ENCODE assay signal across 13 cellular contexts in genomic region chr1:221963742-221964141, GRCh38.
DNase-seq lines count a peak whose midpoint lies in the region; ATAC-seq and TF ChIP-seq lines count a peak whose summit lies in the region.
"Had no signal": no experiment of that assay in that cellular context is flagged by ENCODE, and none has a peak within 500 bp of the region (broad histone marks: within the 10 kb centered on the region; RNA-seq: fewer than 3 reads in every experiment).

No MANE protein-coding gene starts in this region.

- peaks cover 21% of the 10 kb centered on the region for H3K4me1 Mint-ChIP-seq in activated CD8-positive, alpha-beta T cell treated with anti-CD3 and anti-CD28 coated beads, Interleukin-2, amount 10 ng/mL, durations not matched to agents 7 days and 5 days (ENCODE audit: low read depth)

- no peaks in the 10 kb centered on the region for H3F3A ChIP-seq in PC-3 (ENCODE audit: low read length, unreplicated experiment)

- no peaks in the 10 kb centered on the region for H3K27me3 ChIP-seq in PC-3 (ENCODE audit: low read length)
- H3K27me3 ChIP-seq in right cardiac atrium (ENCODE audit: control insufficient read depth, insufficient read depth) = no peaks in the 10 kb centered on the region
- no peaks in the 10 kb centered on the region for H3K27me3 ChIP-seq in right atrium auricular region

- DNase-seq in GM03348 (ENCODE audit: low spot score) (peak; percentile 9), PC-3 (peak; percentile 49), fibroblast of mammary gland (ENCODE audit: low read depth) (peak; percentile 22), omental fat pad (ENCODE audit: low spot score) (no peak), right cardiac atrium (no peak), right atrium auricular region (ENCODE audit: low spot score) (no peak)
- no peak for DNase-seq in activated CD8-positive, alpha-beta T cell treated with anti-CD3 and anti-CD28 coated beads, Interleukin-2, amount 10 ng/mL, durations not matched to agents 7 days and 5 days
- DNase-seq: CD8-positive, alpha-beta memory T cell; DMS79; NCI-H1105 treated with DMSO at 0.1 percent for 48 hours; NCI-H187; NCI-H226; NCI-H524 treated with DMSO at 0.1 percent for 48 hours had no signal

- H3K4me2 ChIP-seq in PC-3 (ENCODE audit: low read length) = peak overlapping the region; percentile 1

- H3K4me1 ChIP-seq in PC-3 (ENCODE audit: insufficient read depth, low read length) (peaks cover 59% of the 10 kb centered on the region), right cardiac atrium (ENCODE audit: control insufficient read depth, insufficient read depth, low read length) (no peaks in the 10 kb centered on the region), right atrium auricular region (no peaks in the 10 kb centered on the region)

- POLR2A ChIA-PET in PC-3 (lab: Charles Lee; ENCODE audit: unreplicated experiment) = no interaction called here
- POLR2A ChIA-PET in activated CD8-positive, alpha-beta T cell treated with anti-CD3 and anti-CD28 coated beads, Interleukin-2, amount 10 ng/mL, durations not matched to agents 7 days and 5 days (lab: Charles Lee) = no interaction called here

- H3K79me2 ChIP-seq in PC-3 (ENCODE audit: low read length) = no peaks in the 10 kb centered on the region

- H3K4me3 ChIP-seq in PC-3 (ENCODE audit: low read length) (no peak overlapping the region), fibroblast of mammary gland (ENCODE audit: control insufficient read depth, low read depth, low read length) (no peak overlapping the region), right cardiac atrium (ENCODE audit: low read length) (no peak overlapping the region), right atrium auricular region (no peak overlapping the region)

- H3K9me3 Mint-ChIP-seq in activated CD8-positive, alpha-beta T cell treated with anti-CD3 and anti-CD28 coated beads, Interleukin-2, amount 10 ng/mL, durations not matched to agents 7 days and 5 days (ENCODE audit: insufficient read depth) = no peaks in the 10 kb centered on the region
- H3K9me3 Mint-ChIP-seq: CD8-positive, alpha-beta memory T cell had no signal

- no peak overlapping the region for H3K9ac ChIP-seq in PC-3 (ENCODE audit: low read length)

- no TSS peak for BruUV-seq in PC-3 (replicated peaks; lab: Mats Ljungman, UMichigan)

- intact Hi-C loops in PC-3 (cut with micrococcal nuclease) (loop anchor here (2.0 to 10.0 kb wide), 4 partner anchors 37 to 349 kb away; partner anchors contain the start of gene DUSP10), right cardiac atrium (cut with DNase I) (no loop called here)

- no peaks in the 10 kb centered on the region for H3K27me3 Mint-ChIP-seq in activated CD8-positive, alpha-beta T cell treated with anti-CD3 and anti-CD28 coated beads, Interleukin-2, amount 10 ng/mL, durations not matched to agents 7 days and 5 days (ENCODE audit: low read depth)
- H3K27me3 Mint-ChIP-seq: CD8-positive, alpha-beta memory T cell had no signal

- peak overlapping the region; percentile 3 for H3K27ac ChIP-seq in PC-3 (ENCODE audit: low read length)
- no peak overlapping the region for H3K27ac ChIP-seq in right cardiac atrium (ENCODE audit: low read length)
- no peak overlapping the region for H3K27ac ChIP-seq in right atrium auricular region

- no peaks in the 10 kb centered on the region for H4K20me1 ChIP-seq in PC-3 (ENCODE audit: low read length)

- no peak overlapping the region for H2AFZ ChIP-seq in PC-3 (ENCODE audit: low read length)

- H3K36me3 ChIP-seq in PC-3 (ENCODE audit: low read depth, low read length) = no peaks in the 10 kb centered on the region
- no peaks in the 10 kb centered on the region for H3K36me3 ChIP-seq in right atrium auricular region

- CTCF ChIA-PET in PC-3 (lab: Charles Lee) = no interaction called here
- CTCF ChIA-PET in activated CD8-positive, alpha-beta T cell treated with anti-CD3 and anti-CD28 coated beads, Interleukin-2, amount 10 ng/mL, durations not matched to agents 7 days and 5 days (lab: Charles Lee) = no interaction called here

- no peak overlapping the region for H3K4me3 Mint-ChIP-seq in activated CD8-positive, alpha-beta T cell treated with anti-CD3 and anti-CD28 coated beads, Interleukin-2, amount 10 ng/mL, durations not matched to agents 7 days and 5 days
- H3K4me3 Mint-ChIP-seq: CD8-positive, alpha-beta memory T cell had no signal

- no peak for ATAC-seq in PC-3
- ATAC-seq in activated CD8-positive, alpha-beta T cell treated with anti-CD3 and anti-CD28 coated beads, Interleukin-2, amount 10 ng/mL, durations not matched to agents 7 days and 5 days = no peak
- no peak for ATAC-seq in omental fat pad (ENCODE audit: low FRiP score)
- no peak for ATAC-seq in right cardiac atrium

- TF ChIP-seq CTCF in PC-3 (conservative IDR thresholded peaks at IDR 0.05; ENCODE audit: low read depth, low read length) = no peak
- no peak for TF ChIP-seq CTCF in fibroblast of mammary gland (conservative IDR thresholded peaks at IDR 0.05; ENCODE audit: control insufficient read depth, insufficient read depth, low read depth, low read length)
- no peak for TF ChIP-seq CTCF in omental fat pad (IDR thresholded peaks at IDR 0.05)
- no peak for TF ChIP-seq CTCF in right atrium auricular region (IDR thresholded peaks at IDR 0.05)

- WGBS in right cardiac atrium = 82% methylated on average over 1 of the region's 1 CpG

- no peaks in the 10 kb centered on the region for H3K9me2 ChIP-seq in PC-3 (replicated peaks; ENCODE audit: low read length)

- no peaks in the 10 kb centered on the region for H3K9me3 ChIP-seq in PC-3 (ENCODE audit: low read length)
- H3K9me3 ChIP-seq in right cardiac atrium (ENCODE audit: control insufficient read depth, low read length) = no peaks in the 10 kb centered on the region
- no peaks in the 10 kb centered on the region for H3K9me3 ChIP-seq in right atrium auricular region

- no peaks in the 10 kb centered on the region for H3K36me3 Mint-ChIP-seq in activated CD8-positive, alpha-beta T cell treated with anti-CD3 and anti-CD28 coated beads, Interleukin-2, amount 10 ng/mL, durations not matched to agents 7 days and 5 days (ENCODE audit: low read depth)
- H3K36me3 Mint-ChIP-seq: CD8-positive, alpha-beta memory T cell had no signal

- no peak overlapping the region for H3K27ac Mint-ChIP-seq in activated CD8-positive, alpha-beta T cell treated with anti-CD3 and anti-CD28 coated beads, Interleukin-2, amount 10 ng/mL, durations not matched to agents 7 days and 5 days

Comparison
In these comparisons a context has a peak if more than half of its experiments do, and no peak if none do; other contexts are left out.
1. DNase-seq: peak in GM03348 (single experiment), PC-3 (single experiment) and fibroblast of mammary gland (single experiment); none in activated CD8-positive, alpha-beta T cell treated with anti-CD3 and anti-CD28 coated beads, Interleukin-2, amount 10 ng/mL, durations not matched to agents 7 days and 5 days (single experiment), omental fat pad (single experiment), right cardiac atrium (0 of 3) and right atrium auricular region (single experiment).